1 cellular context compared by ENCODE assay signal in the genomic region with DNA sequence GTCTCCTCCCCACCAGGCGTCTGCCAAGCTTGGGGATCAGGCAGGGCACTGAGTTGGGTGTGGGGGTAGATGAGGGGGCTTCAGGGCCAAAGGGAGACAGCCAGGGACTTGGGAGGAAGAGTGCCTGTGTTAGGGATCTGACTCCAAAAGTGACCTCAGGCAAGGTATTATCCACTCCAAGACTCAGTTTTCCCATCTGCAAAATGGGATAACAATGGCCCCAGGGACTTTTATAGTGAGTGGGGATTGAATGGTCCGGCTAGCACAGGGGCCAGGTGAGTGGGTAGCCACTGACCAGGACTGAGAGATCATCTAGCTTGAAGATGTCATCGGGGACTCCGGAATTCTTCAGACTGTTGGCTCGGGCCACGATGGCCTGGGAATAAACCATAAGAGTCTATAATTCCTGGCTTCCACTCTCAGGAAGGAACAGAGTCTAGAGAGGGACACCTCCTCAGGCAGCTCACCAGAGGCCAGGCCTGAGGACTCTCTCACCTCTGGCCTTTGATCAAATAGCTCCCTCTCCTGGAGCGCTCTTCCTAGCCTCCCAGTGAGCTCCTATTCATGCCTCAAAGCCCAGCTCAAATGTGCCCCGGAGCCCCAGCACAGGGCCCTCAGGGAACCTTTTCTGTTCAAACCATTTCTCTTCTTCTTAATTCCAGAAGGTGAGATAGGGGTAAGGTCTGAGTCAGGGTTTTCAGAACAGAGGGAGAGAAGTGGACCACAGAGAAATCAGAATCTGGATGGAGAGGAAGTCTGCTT.
TF ChIP-seq lines count a peak whose summit lies in the region.

No MANE protein-coding gene starts in this region.

TF ChIP-seq in K562, 482 proteins besides CTCF, POLR2A, EP300 and RAD21:
- TF ChIP-seq JUND (IDR thresholded peaks at IDR 0.05; ENCODE audit: borderline replicate concordance, low read depth, low read length): no peak
- no peak for TF ChIP-seq JUND (tag; IDR thresholded peaks at IDR 0.05; ENCODE audit: borderline replicate concordance, low read depth, low read length)
- peak; percentile 69 for TF ChIP-seq BCOR (IDR thresholded peaks at IDR 0.05)
- no peak for TF ChIP-seq KHSRP (IDR thresholded peaks at IDR 0.05)
- TF ChIP-seq, protein P1, sequence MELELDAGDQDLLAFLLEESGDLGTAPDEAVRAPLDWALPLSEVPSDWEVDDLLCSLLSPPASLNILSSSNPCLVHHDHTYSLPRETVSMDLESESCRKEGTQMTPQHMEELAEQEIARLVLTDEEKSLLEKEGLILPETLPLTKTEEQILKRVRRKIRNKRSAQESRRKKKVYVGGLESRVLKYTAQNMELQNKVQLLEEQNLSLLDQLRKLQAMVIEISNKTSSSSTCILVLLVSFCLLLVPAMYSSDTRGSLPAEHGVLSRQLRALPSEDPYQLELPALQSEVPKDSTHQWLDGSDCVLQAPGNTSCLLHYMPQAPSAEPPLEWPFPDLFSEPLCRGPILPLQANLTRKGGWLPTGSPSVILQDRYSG (tag; conservative IDR thresholded peaks at IDR 0.05; ENCODE audit: low read depth): no peak
- TF ChIP-seq ZNF197 (CRISPR knock-in tag; IDR thresholded peaks at IDR 0.05; ENCODE audit: low read depth): no peak
- no peak for TF ChIP-seq KDM5B (IDR thresholded peaks at IDR 0.05; ENCODE audit: insufficient replicate concordance, low read depth, low read length)
- TF ChIP-seq, protein P2, sequence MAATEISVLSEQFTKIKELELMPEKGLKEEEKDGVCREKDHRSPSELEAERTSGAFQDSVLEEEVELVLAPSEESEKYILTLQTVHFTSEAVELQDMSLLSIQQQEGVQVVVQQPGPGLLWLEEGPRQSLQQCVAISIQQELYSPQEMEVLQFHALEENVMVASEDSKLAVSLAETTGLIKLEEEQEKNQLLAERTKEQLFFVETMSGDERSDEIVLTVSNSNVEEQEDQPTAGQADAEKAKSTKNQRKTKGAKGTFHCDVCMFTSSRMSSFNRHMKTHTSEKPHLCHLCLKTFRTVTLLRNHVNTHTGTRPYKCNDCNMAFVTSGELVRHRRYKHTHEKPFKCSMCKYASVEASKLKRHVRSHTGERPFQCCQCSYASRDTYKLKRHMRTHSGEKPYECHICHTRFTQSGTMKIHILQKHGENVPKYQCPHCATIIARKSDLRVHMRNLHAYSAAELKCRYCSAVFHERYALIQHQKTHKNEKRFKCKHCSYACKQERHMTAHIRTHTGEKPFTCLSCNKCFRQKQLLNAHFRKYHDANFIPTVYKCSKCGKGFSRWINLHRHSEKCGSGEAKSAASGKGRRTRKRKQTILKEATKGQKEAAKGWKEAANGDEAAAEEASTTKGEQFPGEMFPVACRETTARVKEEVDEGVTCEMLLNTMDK (IDR thresholded peaks at IDR 0.05; ENCODE audit: borderline replicate concordance, insufficient read depth, low read depth, low read length, poor library complexity, severe bottlenecking): no peak
- 0 out of 4 replicates have a peak, but pooled peaks of 1 of the 2 experiments have one; percentile 13 for TF ChIP-seq KDM1A (IDR thresholded peaks at IDR 0.05)
- TF ChIP-seq, protein P3, sequence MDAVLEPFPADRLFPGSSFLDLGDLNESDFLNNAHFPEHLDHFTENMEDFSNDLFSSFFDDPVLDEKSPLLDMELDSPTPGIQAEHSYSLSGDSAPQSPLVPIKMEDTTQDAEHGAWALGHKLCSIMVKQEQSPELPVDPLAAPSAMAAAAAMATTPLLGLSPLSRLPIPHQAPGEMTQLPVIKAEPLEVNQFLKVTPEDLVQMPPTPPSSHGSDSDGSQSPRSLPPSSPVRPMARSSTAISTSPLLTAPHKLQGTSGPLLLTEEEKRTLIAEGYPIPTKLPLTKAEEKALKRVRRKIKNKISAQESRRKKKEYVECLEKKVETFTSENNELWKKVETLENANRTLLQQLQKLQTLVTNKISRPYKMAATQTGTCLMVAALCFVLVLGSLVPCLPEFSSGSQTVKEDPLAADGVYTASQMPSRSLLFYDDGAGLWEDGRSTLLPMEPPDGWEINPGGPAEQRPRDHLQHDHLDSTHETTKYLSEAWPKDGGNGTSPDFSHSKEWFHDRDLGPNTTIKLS (IDR thresholded peaks at IDR 0.05; ENCODE audit: borderline replicate concordance, low read depth): no peak
- TF ChIP-seq XRCC4 (IDR thresholded peaks at IDR 0.05; ENCODE audit: extremely low read depth, insufficient read depth, insufficient read length): no peak
- TF ChIP-seq, protein P4, sequence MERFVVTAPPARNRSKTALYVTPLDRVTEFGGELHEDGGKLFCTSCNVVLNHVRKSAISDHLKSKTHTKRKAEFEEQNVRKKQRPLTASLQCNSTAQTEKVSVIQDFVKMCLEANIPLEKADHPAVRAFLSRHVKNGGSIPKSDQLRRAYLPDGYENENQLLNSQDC (CRISPR knock-in tag; IDR thresholded peaks at IDR 0.05): no peak
- TF ChIP-seq, protein P5, sequence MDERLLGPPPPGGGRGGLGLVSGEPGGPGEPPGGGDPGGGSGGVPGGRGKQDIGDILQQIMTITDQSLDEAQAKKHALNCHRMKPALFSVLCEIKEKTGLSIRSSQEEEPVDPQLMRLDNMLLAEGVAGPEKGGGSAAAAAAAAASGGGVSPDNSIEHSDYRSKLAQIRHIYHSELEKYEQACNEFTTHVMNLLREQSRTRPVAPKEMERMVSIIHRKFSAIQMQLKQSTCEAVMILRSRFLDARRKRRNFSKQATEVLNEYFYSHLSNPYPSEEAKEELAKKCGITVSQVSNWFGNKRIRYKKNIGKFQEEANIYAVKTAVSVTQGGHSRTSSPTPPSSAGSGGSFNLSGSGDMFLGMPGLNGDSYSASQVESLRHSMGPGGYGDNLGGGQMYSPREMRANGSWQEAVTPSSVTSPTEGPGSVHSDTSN (CRISPR knock-in tag; IDR thresholded peaks at IDR 0.05; ENCODE audit: low read depth): no peak
- TF ChIP-seq, protein P5 (tag; conservative IDR thresholded peaks at IDR 0.05; ENCODE audit: low read depth): no peak
- TF ChIP-seq ZNF780A (CRISPR knock-in tag; IDR thresholded peaks at IDR 0.05): no peak
- no peak for TF ChIP-seq PRMT5 (CRISPR knock-in tag; IDR thresholded peaks at IDR 0.05)
- peak in 1 of 2 experiments; percentile 40; a peak in 1 of 4 replicates for TF ChIP-seq RCOR1 (IDR thresholded peaks at IDR 0.05; ENCODE audit: borderline replicate concordance in 1 of 2, low read depth in 2 of 2, low read length in 2 of 2)
- TF ChIP-seq ADNP (tag; IDR thresholded peaks at IDR 0.05): peak; percentile 73; the same call in 1 of the 2 replicates
